27 cellular contexts compared by ENCODE assay signal in genomic region chr18:61337527-61337926, GRCh38. TPM values are rescaled to one million over a fixed set of nuclear protein-coding genes. Genes with fewer than 3 reads are reported as not detected.
"Had no signal": no experiment of that assay in that cellular context is flagged by ENCODE, and none has a peak within 500 bp of the region (broad histone marks: within the 10 kb centered on the region; RNA-seq: fewer than 3 reads in every experiment).

No MANE protein-coding gene starts in this region.

- H3K4me3 Mint-ChIP-seq: naive thymus-derived CD4-positive, alpha-beta T cell; nephron; neural progenitor cell; stimulated activated naive CD8-positive, alpha-beta T cell treated with anti-CD3 and anti-CD28 coated beads, Interleukin-15, amount 100 ng/mL, for 72 hours had no signal

- H3K4me1 ChIP-seq: parathyroid adenoma, prostate gland had no signal

- H3K36me3 ChIP-seq: left lung, neural progenitor cell, prostate gland, right atrium auricular region, thoracic aorta, tibial nerve, upper lobe of left lung had no signal

- H3K36me3 Mint-ChIP-seq: neural progenitor cell had no signal

- H3K27ac Mint-ChIP-seq: naive thymus-derived CD4-positive, alpha-beta T cell; nephron; neural progenitor cell; stimulated activated naive CD8-positive, alpha-beta T cell treated with anti-CD3 and anti-CD28 coated beads, Interleukin-15, amount 100 ng/mL, for 72 hours had no signal

- ATAC-seq: left cardiac atrium; left lung; naive thymus-derived CD4-positive, alpha-beta T cell; sciatic nerve; stimulated activated naive CD8-positive, alpha-beta T cell treated with anti-CD3 and anti-CD28 coated beads, Interleukin-15, amount 100 ng/mL, for 72 hours had no signal

- H3K9me3 ChIP-seq: left lung, prostate gland, right atrium auricular region, thoracic aorta, tibial nerve, upper lobe of left lung had no signal

- H3K27ac ChIP-seq: left lung, neural progenitor cell, parathyroid adenoma, prostate gland, right atrium auricular region, thoracic aorta, tibial nerve, upper lobe of left lung had no signal

- DNase-seq: cortex of kidney; effector CD4-positive, alpha-beta T cell; kidney; left cardiac atrium; left lung; mesendoderm; naive thymus-derived CD4-positive, alpha-beta T cell; stimulated activated CD4-positive, alpha-beta T cell treated with anti-CD3 and anti-CD28 coated beads, Interleukin-12 subunit alpha, Interleukin-12 subunit beta, amount 100 ng/mL, for 4 hours; stimulated activated CD4-positive, alpha-beta T cell treated with anti-CD3 and anti-CD28 coated beads, Interleukin-1b, Interleukin-23, amount 100 ng/mL, for 48 hours; stimulated activated CD4-positive, alpha-beta T cell treated with anti-CD3 and anti-CD28 coated beads, Interleukin-4, amount 100 ng/mL, for 1 hour; stimulated activated CD8-positive, alpha-beta memory T cell treated with anti-CD3 and anti-CD28 coated beads, Interleukin-4, amount 100 ng/mL, for 48 hours; stimulated activated naive CD4-positive, alpha-beta T cell; stimulated activated naive CD8-positive, alpha-beta T cell treated with anti-CD3 and anti-CD28 coated beads, Interleukin-15, amount 100 ng/mL, for 72 hours; upper lobe of left lung had no signal

- H3K9ac ChIP-seq: neural progenitor cell, parathyroid adenoma had no signal

- H3K4me3 ChIP-seq: left lung, neural progenitor cell, prostate gland, right atrium auricular region, smooth muscle cell, thoracic aorta, tibial nerve, upper lobe of left lung had no signal

- H3K9me3 Mint-ChIP-seq: nephron; neural progenitor cell; stimulated activated naive CD8-positive, alpha-beta T cell treated with anti-CD3 and anti-CD28 coated beads, Interleukin-15, amount 100 ng/mL, for 72 hours had no signal

RNA-seq across cellular contexts. Expression of gene CDH20, which starts 4.3 kb away (rescaled TPM):
- total RNA-seq: dermis microvascular lymphatic vessel endothelial cell, glomerular endothelial cell, mucosa of gallbladder, osteoblast, smooth muscle cell had no signal
